Comparison of ENCODE assay signal across 12 cellular contexts in genomic region chr13:64723735-64724134, GRCh38.
DNase-seq lines count a peak whose midpoint lies in the region; ATAC-seq and TF ChIP-seq lines count a peak whose summit lies in the region.
"Had no signal": no experiment of that assay in that cellular context is flagged by ENCODE, and none has a peak within 500 bp of the region (broad histone marks: within the 10 kb centered on the region; RNA-seq: fewer than 3 reads in every experiment).

No MANE protein-coding gene starts in this region.

- H3K9me2 ChIP-seq in Karpas-422 (replicated peaks; ENCODE audit: insufficient read depth, low read length) = no peaks in the 10 kb centered on the region

- TF ChIP-seq EP300 in transverse colon (IDR thresholded peaks at IDR 0.05; ENCODE audit: low read depth) = no peak

- H3K4me3 ChIP-seq in BE2C (ENCODE audit: low read depth, low read length) = peak overlapping the region; percentile 3
- no peak overlapping the region for H3K4me3 ChIP-seq in Karpas-422 (ENCODE audit: low read length)
- H3K4me3 ChIP-seq in right lobe of liver = no peak overlapping the region
- no peak overlapping the region for H3K4me3 ChIP-seq in transverse colon
- no peak overlapping the region for H3K4me3 ChIP-seq in prostate gland
- H3K4me3 ChIP-seq: ascending aorta, tibial artery had no signal

- H3K27me3 ChIP-seq in BE2C = no peaks in the 10 kb centered on the region
- no peaks in the 10 kb centered on the region for H3K27me3 ChIP-seq in Karpas-422 (ENCODE audit: low read length)
- no peaks in the 10 kb centered on the region for H3K27me3 ChIP-seq in right lobe of liver
- no peaks in the 10 kb centered on the region for H3K27me3 ChIP-seq in transverse colon
- no peaks in the 10 kb centered on the region for H3K27me3 ChIP-seq in prostate gland (replicated peaks; ENCODE audit: insufficient read depth)
- H3K27me3 ChIP-seq: ascending aorta, tibial artery had no signal

- DNase-seq in BE2C (peak; percentile 58), Karpas-422 (no peak), brain pericyte (ENCODE audit: low read depth, low spot score) (peak; percentile 34), right lobe of liver (no peak), transverse colon (no peak), hypothalamus (lab: John Stamatoyannopoulos, UW) (no peak), prostate gland (ENCODE audit: low spot score) (no peak)
- DNase-seq: activated CD4-positive, CD25-positive, alpha-beta regulatory T cell treated with anti-CD3 and anti-CD28 coated beads, Interleukin-2, amount 50 U/mL, for 72 hours; NCI-H524 treated with DMSO at 0.1 percent for 48 hours; tibial artery had no signal

- H3K9ac ChIP-seq in Karpas-422 (ENCODE audit: low read length) = no peak overlapping the region

- ATAC-seq in right lobe of liver = peak; percentile 30 to 86 (median 40)
- no peak for ATAC-seq in HG03571 (IDR thresholded peaks at IDR 0.05; ENCODE audit: unreplicated experiment)

- H3K9me3 ChIP-seq in BE2C = no peaks in the 10 kb centered on the region
- no peaks in the 10 kb centered on the region for H3K9me3 ChIP-seq in Karpas-422 (ENCODE audit: low read length)
- H3K9me3 ChIP-seq in right lobe of liver = no peaks in the 10 kb centered on the region
- no peaks in the 10 kb centered on the region for H3K9me3 ChIP-seq in transverse colon
- H3K9me3 ChIP-seq in prostate gland = no peaks in the 10 kb centered on the region
- H3K9me3 ChIP-seq: ascending aorta, tibial artery had no signal

- no peaks in the 10 kb centered on the region for H3K79me2 ChIP-seq in Karpas-422 (ENCODE audit: low read length)

- TF ChIP-seq POLR2A in right lobe of liver (IDR thresholded peaks at IDR 0.05) (no peak), transverse colon (IDR thresholded peaks at IDR 0.05) (no peak), prostate gland (IDR thresholded peaks at IDR 0.05) (no peak)

- 33% methylated on average over 2 of the region's 2 CpGs for WGBS in right lobe of liver (ENCODE audit: insufficient coverage, low coverage, low lambda C conversion rate, missing lambda C conversion rate)
- WGBS in transverse colon (ENCODE audit: low coverage in 1 of 2), 2 donors = 29 to 43% methylated on average over 2 of the region's 2 CpGs
- 21% methylated on average over 2 of the region's 2 CpGs for WGBS in prostate gland

- H4K20me1 ChIP-seq in Karpas-422 (ENCODE audit: insufficient read depth, low read depth, low read length) = no peaks in the 10 kb centered on the region

- H2AFZ ChIP-seq in Karpas-422 (ENCODE audit: low read length) = peak overlapping the region; percentile 70

- intact Hi-C loops in right lobe of liver (cut with DNase I) = no loop called here
- intact Hi-C loops in transverse colon (cut with DNase I; ENCODE audit: low total_unique reads) = loop anchor here (10.0 kb wide), 1 partner anchor 1169 kb away; no protein-coding TSS in a partner anchor
- intact Hi-C loops in prostate gland (cut with DNase I) = no loop called here

- H3K36me3 ChIP-seq in BE2C (no peaks in the 10 kb centered on the region), Karpas-422 (ENCODE audit: insufficient read depth, low read length) (no peaks in the 10 kb centered on the region), right lobe of liver (no peaks in the 10 kb centered on the region), transverse colon (no peaks in the 10 kb centered on the region), prostate gland (no peaks in the 10 kb centered on the region)
- H3K36me3 ChIP-seq: ascending aorta, tibial artery had no signal

- TF ChIP-seq CTCF in BE2C (IDR thresholded peaks at IDR 0.05; ENCODE audit: low read depth, low read length) (no peak), right lobe of liver (IDR thresholded peaks at IDR 0.05) (no peak), transverse colon (IDR thresholded peaks at IDR 0.05) (no peak), prostate gland (IDR thresholded peaks at IDR 0.05) (no peak)

- no peak overlapping the region for H3K4me2 ChIP-seq in Karpas-422 (ENCODE audit: low read depth, low read length, poor library complexity, severe bottlenecking)

- H3K27ac ChIP-seq in Karpas-422 (ENCODE audit: low read length) (no peak overlapping the region), right lobe of liver (no peak overlapping the region), transverse colon (no peak overlapping the region), prostate gland (no peak overlapping the region)
- H3K27ac ChIP-seq: ascending aorta, tibial artery had no signal

- H3K4me1 ChIP-seq in BE2C = peaks cover 6% of the 10 kb centered on the region
- peaks cover 22% of the 10 kb centered on the region for H3K4me1 ChIP-seq in Karpas-422 (ENCODE audit: low read length)
- H3K4me1 ChIP-seq in right lobe of liver = no peaks in the 10 kb centered on the region
- no peaks in the 10 kb centered on the region for H3K4me1 ChIP-seq in transverse colon
- no peaks in the 10 kb centered on the region for H3K4me1 ChIP-seq in prostate gland (replicated peaks)
- H3K4me1 ChIP-seq: ascending aorta, tibial artery had no signal

- in situ Hi-C loops in transverse colon (cut with MboI; ENCODE audit: low pct_ligation_motif_present in 1 of 4, low pct_unique_long_range_greater_than_20kb in 1 of 4, low sequenced_read_pairs in 3 of 4) = no loop called here

Comparison
In these comparisons a context has a peak if more than half of its experiments do, and no peak if none do; other contexts are left out.
1. DNase-seq: peak in BE2C (single experiment) and brain pericyte (single experiment); none in Karpas-422 (single experiment), right lobe of liver (0 of 3), transverse colon (single experiment), hypothalamus (0 of 51) and prostate gland (single experiment).